Comparison of ENCODE assay signal across 22 cellular contexts in the genomic region with DNA sequence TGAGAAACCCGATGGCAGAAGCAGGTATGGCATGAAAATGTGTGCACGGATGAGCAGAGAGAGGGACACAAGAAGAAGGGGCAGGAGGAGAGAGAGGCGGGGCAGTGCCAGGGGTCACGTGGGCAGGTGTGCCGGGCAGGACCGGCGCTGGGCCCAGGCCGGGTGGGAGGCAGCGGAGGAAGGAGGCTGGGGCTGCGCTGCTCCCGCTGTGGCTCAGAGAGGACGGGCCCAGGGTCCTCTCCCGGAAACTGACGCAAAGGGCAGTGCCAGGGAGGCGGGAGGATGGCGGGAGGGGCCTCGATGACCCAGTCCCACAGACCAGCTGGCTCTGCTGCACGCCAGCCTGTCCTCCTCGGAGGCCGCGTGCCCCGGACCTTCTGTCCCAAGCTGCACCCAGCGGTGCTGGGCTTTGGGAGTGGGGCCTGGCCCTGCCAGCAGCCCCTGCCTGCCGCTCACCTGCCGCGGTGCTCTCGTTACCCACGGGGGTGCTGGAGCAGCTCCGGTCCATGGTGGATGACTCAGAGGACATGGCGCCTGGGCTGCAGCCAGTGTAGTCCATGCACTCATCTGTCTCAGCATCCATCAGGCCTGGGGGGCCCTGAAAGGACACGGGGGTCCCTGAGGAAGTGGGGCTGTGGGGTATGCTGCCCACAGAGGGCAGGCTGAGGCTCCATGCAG.
"Had no signal": no experiment of that assay in that cellular context is flagged by ENCODE, and none has a peak within 500 bp of the region (broad histone marks: within the 10 kb centered on the region; RNA-seq: fewer than 3 reads in every experiment).

No MANE protein-coding gene starts in this region.

- H3K27me3 Mint-ChIP-seq: activated B cell treated with CpG ODN at 0.5 μM for 24 hours; activated CD8-positive, alpha-beta memory T cell treated with anti-CD3 and anti-CD28 coated beads, Interleukin-2, amount 10 ng/mL, durations not matched to agents 7 days and 5 days; activated naive CD8-positive, alpha-beta T cell treated with anti-CD3 and anti-CD28 coated beads for 36 hours; activated T-helper 17 cell treated with anti-CD3 and anti-CD28 coated beads, Interleukin-2, amount 50 U/mL, for 72 hours; naive B cell had no signal

- H3K27me3 ChIP-seq: gastrocnemius medialis, pancreas, thyroid gland had no signal

- H3K4me1 ChIP-seq: pancreas, thyroid gland had no signal

- H3K27ac Mint-ChIP-seq: activated B cell treated with CpG ODN at 0.5 μM for 24 hours; activated CD4-positive, alpha-beta memory T cell treated with anti-CD3 and anti-CD28 coated beads, Interleukin-2, amount 10 ng/mL, durations not matched to agents 7 days and 5 days; activated CD8-positive, alpha-beta memory T cell treated with anti-CD3 and anti-CD28 coated beads, Interleukin-2, amount 10 ng/mL, durations not matched to agents 7 days and 5 days; activated naive CD8-positive, alpha-beta T cell treated with anti-CD3 and anti-CD28 coated beads for 36 hours; activated T-helper 17 cell treated with anti-CD3 and anti-CD28 coated beads, Interleukin-2, amount 50 U/mL, for 72 hours; T-helper 1 cell treated with Interleukin-12 subunit alpha and Interleukin-12 subunit beta and Interleukin-4 antibody, amounts not matched to agents 30 μg/mL and 1 μg/mL, for 36 hours had no signal

- DNase-seq: activated B cell treated with CpG ODN at 0.5 μM for 24 hours; activated CD4-positive, alpha-beta memory T cell treated with anti-CD3 and anti-CD28 coated beads, Interleukin-2, amount 10 ng/mL, durations not matched to agents 7 days and 5 days; activated CD4-positive, alpha-beta T cell treated with anti-CD3 and anti-CD28 coated beads for 48 hours; activated CD8-positive, alpha-beta memory T cell treated with anti-CD3 and anti-CD28 coated beads, Interleukin-2, amount 10 ng/mL, durations not matched to agents 7 days and 5 days; activated naive CD4-positive, alpha-beta T cell; activated naive CD8-positive, alpha-beta T cell treated with anti-CD3 and anti-CD28 coated beads for 36 hours; activated T-cell treated with anti-CD3 and anti-CD28 coated beads, Interleukin-2, amount 50 U/mL, for 1 hour; amniotic stem cell; effector CD4-positive, alpha-beta T cell; gastrocnemius medialis; head of caudate nucleus; left ventricle myocardium superior; naive B cell; pancreas; stimulated activated CD8-positive, alpha-beta memory T cell treated with anti-CD3 and anti-CD28 coated beads, Interleukin-4, amount 100 ng/mL, for 48 hours; stimulated activated naive CD4-positive, alpha-beta T cell; thyroid gland had no signal

- H3K9me3 ChIP-seq: gastrocnemius medialis, pancreas, thyroid gland, vagina had no signal

- H3K27ac ChIP-seq: pancreas, thyroid gland had no signal

- H3K36me3 Mint-ChIP-seq: activated CD8-positive, alpha-beta memory T cell treated with anti-CD3 and anti-CD28 coated beads, Interleukin-2, amount 10 ng/mL, durations not matched to agents 7 days and 5 days; activated naive CD8-positive, alpha-beta T cell treated with anti-CD3 and anti-CD28 coated beads for 36 hours had no signal

- FAIRE-seq: pancreas, TTC549 had no signal

- ATAC-seq: activated CD8-positive, alpha-beta memory T cell treated with anti-CD3 and anti-CD28 coated beads, Interleukin-2, amount 10 ng/mL, durations not matched to agents 7 days and 5 days; activated T-helper 17 cell treated with anti-CD3 and anti-CD28 coated beads, Interleukin-2, amount 50 U/mL, for 72 hours; esophagus mucosa; gastrocnemius medialis; left ventricle myocardium superior; pancreas had no signal

- H3K4me1 Mint-ChIP-seq: activated B cell treated with CpG ODN at 0.5 μM for 24 hours; activated CD4-positive, alpha-beta memory T cell treated with anti-CD3 and anti-CD28 coated beads, Interleukin-2, amount 10 ng/mL, durations not matched to agents 7 days and 5 days; activated CD8-positive, alpha-beta memory T cell treated with anti-CD3 and anti-CD28 coated beads, Interleukin-2, amount 10 ng/mL, durations not matched to agents 7 days and 5 days; activated naive CD8-positive, alpha-beta T cell treated with anti-CD3 and anti-CD28 coated beads for 36 hours; activated T-helper 17 cell treated with anti-CD3 and anti-CD28 coated beads, Interleukin-2, amount 50 U/mL, for 72 hours; naive B cell had no signal

- H3K4me3 ChIP-seq: gastrocnemius medialis, pancreas, thyroid gland, vagina had no signal

- H3K4me3 Mint-ChIP-seq: activated B cell treated with CpG ODN at 0.5 μM for 24 hours; activated CD4-positive, alpha-beta memory T cell treated with anti-CD3 and anti-CD28 coated beads, Interleukin-2, amount 10 ng/mL, durations not matched to agents 7 days and 5 days; activated CD8-positive, alpha-beta memory T cell treated with anti-CD3 and anti-CD28 coated beads, Interleukin-2, amount 10 ng/mL, durations not matched to agents 7 days and 5 days; activated naive CD8-positive, alpha-beta T cell treated with anti-CD3 and anti-CD28 coated beads for 36 hours; activated T-helper 17 cell treated with anti-CD3 and anti-CD28 coated beads, Interleukin-2, amount 50 U/mL, for 72 hours; naive B cell; T-helper 1 cell treated with Interleukin-12 subunit alpha and Interleukin-12 subunit beta and Interleukin-4 antibody, amounts not matched to agents 30 μg/mL and 1 μg/mL, for 36 hours had no signal
